ENCODE assay signal across 7 cellular contexts in the genomic region with DNA sequence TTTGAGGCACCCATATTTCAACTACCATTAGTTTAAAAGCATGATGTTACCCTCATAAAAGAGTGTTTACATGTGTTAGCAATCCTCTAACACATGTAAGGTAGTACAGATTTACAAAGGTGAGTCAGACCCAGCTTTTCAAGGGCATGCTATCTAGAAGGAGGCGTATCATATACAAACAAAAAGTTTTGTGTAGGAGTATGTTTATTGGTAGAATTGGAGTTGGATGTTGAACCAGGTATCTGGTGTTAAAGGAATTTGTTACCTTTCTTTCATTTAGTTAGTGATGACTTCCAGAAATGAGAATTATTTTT. TPM values are rescaled to one million over a fixed set of nuclear protein-coding genes. Genes with fewer than 3 reads are reported as not detected.
DNase-seq lines count a peak whose midpoint lies in the region; ATAC-seq and TF ChIP-seq lines count a peak whose summit lies in the region.

No MANE protein-coding gene starts in this region.

- H3K4me3 Mint-ChIP-seq in naive thymus-derived CD8-positive, alpha-beta T cell = peak overlapping the region in 3 of 10 donors; percentile 40 to 46 (median 42)

- peak overlapping the region; percentile 97 for H3K4me2 ChIP-seq in PC-3 (ENCODE audit: low read length)

- H3K4me1 ChIP-seq in PC-3 (ENCODE audit: insufficient read depth, low read length) (peaks cover 21% of the 10 kb centered on the region), rectal smooth muscle tissue (ENCODE audit: control insufficient read depth, insufficient read depth, low read length) (no peaks in the 10 kb centered on the region)

- POLR2A ChIA-PET in PC-3 (lab: Charles Lee; ENCODE audit: unreplicated experiment) = no interaction called here
- POLR2A ChIA-PET in naive thymus-derived CD8-positive, alpha-beta T cell (lab: Charles Lee) = interaction anchor here (0.8 kb wide), 1 partner anchor 46 kb away, joined by 3 read pairs; no protein-coding TSS in a partner anchor

- H3K4me1 Mint-ChIP-seq in naive thymus-derived CD8-positive, alpha-beta T cell = peaks cover 20 to 46% (median 38%) of the 10 kb centered on the region in 4 donors

- no peak overlapping the region for H3K27ac Mint-ChIP-seq in naive thymus-derived CD8-positive, alpha-beta T cell

- no peaks in the 10 kb centered on the region for H3K27me3 ChIP-seq in PC-3 (ENCODE audit: low read length)
- no peaks in the 10 kb centered on the region for H3K27me3 ChIP-seq in rectal smooth muscle tissue (ENCODE audit: control insufficient read depth, insufficient read depth, low read length)

- H3K36me3 ChIP-seq in PC-3 (ENCODE audit: low read depth, low read length) (no peaks in the 10 kb centered on the region), rectal smooth muscle tissue (ENCODE audit: control insufficient read depth, insufficient read depth, low read length) (no peaks in the 10 kb centered on the region)

- CTCF ChIA-PET in PC-3 (lab: Charles Lee) = no interaction called here

- peaks cover 0 to 11% (median 0%) of the 10 kb centered on the region in 3 donors for H3K36me3 Mint-ChIP-seq in naive thymus-derived CD8-positive, alpha-beta T cell

- intact Hi-C loops in PC-3 (cut with micrococcal nuclease) = loop anchor here (5.0 kb wide), 1 partner anchor 45 kb away; no protein-coding TSS in a partner anchor

- peaks cover 71% of the 10 kb centered on the region for H3K79me2 ChIP-seq in PC-3 (ENCODE audit: low read length)

- H3K9ac ChIP-seq in PC-3 (ENCODE audit: low read length) = no peak overlapping the region
- H3K9ac ChIP-seq in rectal smooth muscle tissue (ENCODE audit: low read length) = no peak overlapping the region

- no peaks in the 10 kb centered on the region for H3K9me2 ChIP-seq in PC-3 (replicated peaks; ENCODE audit: low read length)

- H3K27me3 Mint-ChIP-seq in naive thymus-derived CD8-positive, alpha-beta T cell = no peaks in the 10 kb centered on the region

- no peak overlapping the region for H2AFZ ChIP-seq in PC-3 (ENCODE audit: low read length)

- no peaks in the 10 kb centered on the region for H3K9me3 ChIP-seq in PC-3 (ENCODE audit: low read length)

- TF ChIP-seq CTCF in PC-3 (conservative IDR thresholded peaks at IDR 0.05; ENCODE audit: low read depth, low read length) (no peak), epithelial cell of esophagus (IDR thresholded peaks at IDR 0.05; ENCODE audit: insufficient read depth, low read depth, low read length, missing control alignments) (no peak), GM20000 (IDR thresholded peaks at IDR 0.05; ENCODE audit: extremely low read depth, missing control alignments) (no peak)

- peaks cover 41% of the 10 kb centered on the region for H4K20me1 ChIP-seq in PC-3 (ENCODE audit: low read length)

- peak; percentile 44 for DNase-seq in H4 (ENCODE audit: low spot score)
- DNase-seq in PC-3 = peak; percentile 69
- peak; percentile 78 for DNase-seq in epithelial cell of esophagus (ENCODE audit: low read depth)
- no peak for DNase-seq in GM20000 (ENCODE audit: low spot score)
- DNase-seq in naive thymus-derived CD8-positive, alpha-beta T cell = no peak

- peak overlapping the region; percentile 10; the same call in 1 of the 2 replicates for H3K27ac ChIP-seq in PC-3 (ENCODE audit: low read length)
- H3K27ac ChIP-seq in rectal smooth muscle tissue (ENCODE audit: low read depth, low read length) = peak overlapping the region; percentile 37

- TSS peak; percentile 16 for BruUV-seq in PC-3 (replicated peaks; lab: Mats Ljungman, UMichigan)

- no peaks in the 10 kb centered on the region for H3F3A ChIP-seq in PC-3 (ENCODE audit: low read length, unreplicated experiment)

- H3K9me3 Mint-ChIP-seq in naive thymus-derived CD8-positive, alpha-beta T cell = no peaks in the 10 kb centered on the region

- peak overlapping the region; percentile 95; the same call in 1 of the 2 replicates for H3K4me3 ChIP-seq in PC-3 (ENCODE audit: low read length)
- H3K4me3 ChIP-seq in epithelial cell of esophagus (ENCODE audit: low read length) = peak overlapping the region; percentile 4
- H3K4me3 ChIP-seq in rectal smooth muscle tissue (ENCODE audit: low read length) = no peak overlapping the region

- ATAC-seq in PC-3 (peak; percentile 61), HG03045 (IDR thresholded peaks at IDR 0.05; ENCODE audit: unreplicated experiment) (no peak)
- ATAC-seq in naive thymus-derived CD8-positive, alpha-beta T cell = no peak

RNA-seq across cellular contexts. Expression of gene HACD3, which starts 2.4 kb away (rescaled TPM):
- 98.2 and 105 TPM in 2 replicates for total RNA-seq in H4 (2014; rRNA removed; shearing (Covaris generic))
- 53.0 and 64.9 TPM in 2 replicates for total RNA-seq in PC-3 (2014; rRNA removed)
- total RNA-seq in naive thymus-derived CD8-positive, alpha-beta T cell = 10 to 100 TPM; 22.8 to 25.2 TPM
- polyA plus RNA-seq in naive thymus-derived CD8-positive, alpha-beta T cell = 10 to 100 TPM; 26.1 to 31.6 (median 30.6) TPM

RNA-seq across cellular contexts. Expression of gene DPP8, which starts 15.2 kb away (rescaled TPM):
- total RNA-seq in H4 (2014; rRNA removed; shearing (Covaris generic)) = 10.7 and 16.8 TPM in 2 replicates
- total RNA-seq in PC-3 (2014; rRNA removed) = 20.0 and 20.6 TPM in 2 replicates
- 10 to 100 TPM; 60.3 to 63.8 TPM for total RNA-seq in naive thymus-derived CD8-positive, alpha-beta T cell
- polyA plus RNA-seq in naive thymus-derived CD8-positive, alpha-beta T cell = 10 to 100 TPM; 38.1 to 47.1 (median 41.8) TPM

Comparison
In these comparisons a context has a peak if more than half of its experiments do, and no peak if none do; other contexts are left out.
1. DNase-seq: peak in H4 (single experiment), PC-3 (single experiment) and epithelial cell of esophagus (single experiment); none in GM20000 (single experiment) and naive thymus-derived CD8-positive, alpha-beta T cell (0 of 10).